In genomic region chr16:2874584-2875362, GRCh38 we compare ENCODE assay signal across 8 cellular contexts.
A peak's percentile ranks its signal among the peaks of the same experiment; 100 is the strongest.
DNase-seq lines count a peak whose midpoint lies in the region; ATAC-seq and FAIRE-seq lines count a peak whose summit lies in the region.

No MANE protein-coding gene starts in this region.

- no peaks in the 10 kb centered on the region for H3K36me3 Mint-ChIP-seq in central memory CD8-positive, alpha-beta T cell (ENCODE audit: insufficient read depth)

- H3K27me3 Mint-ChIP-seq in central memory CD8-positive, alpha-beta T cell: no peaks in the 10 kb centered on the region

- peak; percentile 93 for FAIRE-seq in G401.6 (lab: Jason Lieb, UNC)

- H3K4me1 Mint-ChIP-seq in central memory CD8-positive, alpha-beta T cell: no peaks in the 10 kb centered on the region

- DNase-seq in NCI-H226 (peak; percentile 53), left kidney (ENCODE audit: low read depth, low spot score) (peak; percentile 85)
- peak; percentile 35 for DNase-seq in activated CD4-positive, CD25-positive, alpha-beta regulatory T cell treated with anti-CD3 and anti-CD28 coated beads, Interleukin-2, amount 50 U/mL, for 16 hours (ENCODE audit: low read depth, low spot score)
- peak; percentile 29 to 31 for DNase-seq in central memory CD8-positive, alpha-beta T cell (ENCODE audit: low spot score in 2 of 2)
- peak; percentile 69 for DNase-seq in stimulated activated CD4-positive, alpha-beta T cell treated with anti-CD3 and anti-CD28 coated beads, Interleukin-4, amount 100 ng/mL, for 24 hours

- ATAC-seq in HG02885 (IDR thresholded peaks at IDR 0.05; ENCODE audit: poor library complexity, unreplicated experiment) (peak; percentile 65), HG02571 (IDR thresholded peaks at IDR 0.05; ENCODE audit: unreplicated experiment) (no peak)
- ATAC-seq in central memory CD8-positive, alpha-beta T cell (replicated peaks; ENCODE audit: extremely low read depth, poor library complexity, severe bottlenecking): peak; percentile 99

- H3K27ac Mint-ChIP-seq in central memory CD8-positive, alpha-beta T cell (ENCODE audit: low read depth): no peak overlapping the region

- no peak overlapping the region for H3K4me3 Mint-ChIP-seq in central memory CD8-positive, alpha-beta T cell

- no peaks in the 10 kb centered on the region for H3K9me3 Mint-ChIP-seq in central memory CD8-positive, alpha-beta T cell

Comparison
In these comparisons a context has a peak if more than half of its experiments do, and no peak if none do; other contexts are left out.
1. DNase-seq: peak in every context shown above with its lines; median percentile 85 in left kidney; 69 in stimulated activated CD4-positive, alpha-beta T cell treated with anti-CD3 and anti-CD28 coated beads, Interleukin-4, amount 100 ng/mL, for 24 hours; 53 in NCI-H226; 35 in activated CD4-positive, CD25-positive, alpha-beta regulatory T cell treated with anti-CD3 and anti-CD28 coated beads, Interleukin-2, amount 50 U/mL, for 16 hours; 30 in central memory CD8-positive, alpha-beta T cell.